In the genomic region with DNA sequence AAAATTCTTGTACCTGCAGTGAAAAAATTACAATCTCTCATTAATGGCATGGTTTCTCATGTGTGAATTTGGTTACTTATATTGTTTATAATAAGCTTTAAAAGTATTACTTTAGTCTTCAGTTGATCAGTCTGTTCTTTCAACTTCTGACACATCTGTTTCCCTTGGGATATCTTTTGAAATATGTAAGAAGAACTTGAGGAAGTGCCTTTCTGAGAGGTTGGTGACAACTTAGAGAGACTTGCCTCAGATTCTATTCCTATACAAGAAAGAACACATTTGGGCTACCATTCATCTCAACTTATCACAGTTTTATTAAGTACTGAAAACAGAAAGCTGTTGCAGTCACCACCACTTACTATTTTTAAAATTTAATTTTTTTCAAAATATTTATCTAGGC, we compare ENCODE assay signal across 30 cellular contexts. TPM values are rescaled to one million over a fixed set of nuclear protein-coding genes. Genes with fewer than 3 reads are reported as not detected.
"Had no signal": no experiment of that assay in that cellular context is flagged by ENCODE, and none has a peak within 500 bp of the region (broad histone marks: within the 10 kb centered on the region; RNA-seq: fewer than 3 reads in every experiment).

No MANE protein-coding gene starts in this region.

- H3K9ac ChIP-seq: neural progenitor cell had no signal

- H3K9me3 ChIP-seq: left lung, neutrophil, ovary, prostate gland, spleen, suprapubic skin, thoracic aorta, tibial artery, upper lobe of right lung had no signal

- H3K36me3 ChIP-seq: left lung, neural progenitor cell, neutrophil, ovary, prostate gland, spleen, suprapubic skin, thoracic aorta, tibial artery, upper lobe of right lung had no signal

- ATAC-seq: left colon; left lung; natural killer cell; right cardiac atrium; sciatic nerve; stimulated activated effector memory CD8-positive, alpha-beta T cell treated with anti-CD3 and anti-CD28 coated beads, Interleukin-12 subunit alpha, Interleukin-12 subunit beta, amount 100 ng/mL, for 72 hours; upper lobe of right lung had no signal

- H3K27ac ChIP-seq: left lung, neural progenitor cell, neutrophil, ovary, prostate gland, spleen, suprapubic skin, thoracic aorta, tibial artery, upper lobe of right lung had no signal

- H3K4me3 ChIP-seq: left lung, lung, neural progenitor cell, ovary, prostate gland, spleen, suprapubic skin, thoracic aorta, tibial artery, upper lobe of right lung had no signal

- H3K4me2 ChIP-seq: neural progenitor cell had no signal

- H3K4me1 ChIP-seq: prostate gland had no signal

- H3K27me3 ChIP-seq: left lung, neural progenitor cell, neutrophil, ovary, suprapubic skin, tibial artery, upper lobe of right lung had no signal

- DNase-seq: hypothalamus; immature natural killer cell; kidney; left colon; left lung; mesendoderm; naive B cell; natural killer cell; nephron progenitor cell; ovary; retina; right cardiac atrium; small intestine; spleen; stimulated activated CD4-positive, alpha-beta T cell treated with anti-CD3 and anti-CD28 coated beads, Interleukin-4, amount 100 ng/mL, for 24 hours; stimulated activated naive CD4-positive, alpha-beta T cell; tibial artery; trophoblast cell; upper lobe of right lung had no signal

RNA-seq across cellular contexts. Expression of a gene that starts 8.1 kb away (rescaled TPM):
- total RNA-seq: kidney, left colon, left lung, liver, mesothelial cell of epicardium, mononuclear cell, natural killer cell, ovary, right cardiac atrium, spleen, thoracic aorta had no signal
